In genomic region chr5:109644829-109645228, GRCh38 we compare ENCODE assay signal across 21 cellular contexts. TPM values are rescaled to one million over a fixed set of nuclear protein-coding genes. Genes with fewer than 3 reads are reported as not detected.
DNase-seq lines count a peak whose midpoint lies in the region; ATAC-seq and TF ChIP-seq lines count a peak whose summit lies in the region.
"Had no signal": no experiment of that assay in that cellular context is flagged by ENCODE, and none has a peak within 500 bp of the region (broad histone marks: within the 10 kb centered on the region; RNA-seq: fewer than 3 reads in every experiment).

No MANE protein-coding gene starts in this region.

- WGBS in HUES64 = 49% methylated on average over 5 of the region's 7 CpGs
- 88 to 89% methylated on average over 7 of the region's 7 CpGs for WGBS in sigmoid colon, 2 donors

- intact Hi-C loops in sigmoid colon (cut with DNase I) = no loop called here

- TF ChIP-seq EP300 in sigmoid colon (IDR thresholded peaks at IDR 0.05) = no peak

- H3K9ac ChIP-seq in HUES64 (ENCODE audit: low read depth, low read length) = no peak overlapping the region
- H3K9ac ChIP-seq: BLaER1 had no signal

- H3K36me3 ChIP-seq in HUES64 (ENCODE audit: insufficient read depth, low read length) (no peaks in the 10 kb centered on the region), sigmoid colon (no peaks in the 10 kb centered on the region)
- H3K36me3 ChIP-seq: BLaER1, Peyer's patch, thoracic aorta had no signal

- TF ChIP-seq CTCF in sigmoid colon (IDR thresholded peaks at IDR 0.05) = no peak

- H3K4me3 ChIP-seq in HUES64 (ENCODE audit: low read length) (no peak overlapping the region), sigmoid colon (no peak overlapping the region)
- H3K4me3 ChIP-seq: BLaER1, body of pancreas, Peyer's patch, thoracic aorta had no signal

- peak; percentile 33 for DNase-seq in iPS-NIHi7 (ENCODE audit: extremely low spot score)
- DNase-seq in sigmoid colon = no peak
- no peak for DNase-seq in CD1c-positive myeloid dendritic cell (ENCODE audit: extremely low spot score)
- DNase-seq in GM19240 (ENCODE audit: insufficient read length, low spot score) = no peak
- DNase-seq: activated CD4-positive, alpha-beta T cell treated with anti-CD3 and anti-CD28 coated beads, Interleukin-2, amount 50 U/mL, for 48 hours; activated CD8-positive, alpha-beta memory T cell treated with anti-CD3 and anti-CD28 coated beads, Interleukin-2, amount 50 U/mL, for 48 hours; activated effector memory CD4-positive, alpha-beta T cell treated with anti-CD3 and anti-CD28 coated beads, Interleukin-2, amount 50 U/mL, for 16 hours; body of pancreas; effector memory CD4-positive, alpha-beta T cell; NCI-H510A; Peyer's patch; SIG-M5; stimulated activated CD4-positive, alpha-beta T cell treated with anti-CD3 and anti-CD28 coated beads, Interleukin-4, amount 100 ng/mL, for 1 hour had no signal

- H3K27ac ChIP-seq in HUES64 (ENCODE audit: low read depth, low read length) (peak overlapping the region; percentile 48), cingulate gyrus (ENCODE audit: low read depth, low read length) (peak overlapping the region; percentile 85), sigmoid colon (peak overlapping the region in 3 of 4 donors; percentile 28 to 56 (median 29))
- H3K27ac ChIP-seq: BLaER1, body of pancreas, Peyer's patch, thoracic aorta had no signal

- no peak for ATAC-seq in GM18498 (IDR thresholded peaks at IDR 0.05; ENCODE audit: unreplicated experiment)
- no peak for ATAC-seq in HG02678 (IDR thresholded peaks at IDR 0.05; ENCODE audit: unreplicated experiment)
- ATAC-seq: body of pancreas; HCT116; stimulated activated memory B cell treated with anti-CD40 and anti-IgM and Interleukin-4, amounts not matched to agents 10 μg/mL and 1 μg/mL and 100 μg/mL, for 72 hours had no signal

- H3K4me1 ChIP-seq in HUES64 (ENCODE audit: insufficient read depth, low read length) (peaks cover 21% of the 10 kb centered on the region), sigmoid colon (peaks cover 0 to 15% (median 8%) of the 10 kb centered on the region in 4 donors)
- H3K4me1 ChIP-seq: BLaER1, body of pancreas, Peyer's patch had no signal

- H3K27me3 ChIP-seq in HUES64 (ENCODE audit: insufficient read depth, low read length) (no peaks in the 10 kb centered on the region), sigmoid colon (no peaks in the 10 kb centered on the region)
- H3K27me3 ChIP-seq: BLaER1, body of pancreas, Peyer's patch had no signal

- TF ChIP-seq POLR2A in sigmoid colon (IDR thresholded peaks at IDR 0.05) = no peak

- H3K9me3 ChIP-seq in HUES64 (ENCODE audit: insufficient read depth, low read depth, low read length) (peaks cover 3% of the 10 kb centered on the region; the same call in 1 of the 2 replicates), sigmoid colon (no peaks in the 10 kb centered on the region)
- H3K9me3 ChIP-seq: BLaER1, body of pancreas, Peyer's patch, thoracic aorta had no signal

RNA-seq across cellular contexts. Expression of gene MAN2A1, which starts 44.9 kb away (rescaled TPM):
- 44.5 TPM for polyA plus RNA-seq in HUES64 (2013, experiment 1 of 2)
- 49.3 TPM for polyA plus RNA-seq in HUES64 (2013, experiment 2 of 2)
- total RNA-seq in sigmoid colon = 10 to 100 TPM; 40.2 to 58.4 (median 46.1) TPM
- 10 to 100 TPM in 2 of 3 donors, 1 to 10 TPM in 1; 3.6 to 23.7 (median 10.6) TPM for polyA plus RNA-seq in sigmoid colon

Comparison
In these comparisons a context has a peak if more than half of its experiments do, and no peak if none do; other contexts are left out.
1. H3K27ac ChIP-seq: peak in every context shown above with its lines; median percentile 85 in cingulate gyrus; 48 in HUES64; 29 in sigmoid colon.